26 cellular contexts compared by ENCODE assay signal in genomic region chr22:23775779-23776375, GRCh38. TPM values are rescaled to one million over a fixed set of nuclear protein-coding genes. Genes with fewer than 3 reads are reported as not detected.
DNase-seq lines count a peak whose midpoint lies in the region; ATAC-seq and TF ChIP-seq lines count a peak whose summit lies in the region.
"Had no signal": no experiment of that assay in that cellular context is flagged by ENCODE, and none has a peak within 500 bp of the region (broad histone marks: within the 10 kb centered on the region; RNA-seq: fewer than 3 reads in every experiment).

No MANE protein-coding gene starts in this region.

- no peaks in the 10 kb centered on the region for H3K9me3 ChIP-seq in esophagus squamous epithelium
- H3K9me3 ChIP-seq: ovary, transverse colon had no signal

- no peak for TF ChIP-seq POLR2A in esophagus squamous epithelium (IDR thresholded peaks at IDR 0.05)

- peaks cover 15% of the 10 kb centered on the region for H3K4me1 Mint-ChIP-seq in dendritic cell treated with granulocyte-macrophage colony-stimulating factor and Interleukin-4, amounts not matched to agents 40 ng/mL and 50 ng/mL, for 4 days (ENCODE audit: low read depth)
- H3K4me1 Mint-ChIP-seq in osteocyte (ENCODE audit: unreplicated experiment) = peaks cover 54% of the 10 kb centered on the region
- no peaks in the 10 kb centered on the region for H3K4me1 Mint-ChIP-seq in activated T-helper 17 cell treated with anti-CD3 and anti-CD28 coated beads, Interleukin-2, amount 50 U/mL, for 72 hours

- peaks cover 34% of the 10 kb centered on the region for H3K27me3 Mint-ChIP-seq in dendritic cell treated with granulocyte-macrophage colony-stimulating factor and Interleukin-4, amounts not matched to agents 40 ng/mL and 50 ng/mL, for 4 days
- no peaks in the 10 kb centered on the region for H3K27me3 Mint-ChIP-seq in osteocyte (ENCODE audit: unreplicated experiment)
- H3K27me3 Mint-ChIP-seq in activated T-helper 17 cell treated with anti-CD3 and anti-CD28 coated beads, Interleukin-2, amount 50 U/mL, for 72 hours = no peaks in the 10 kb centered on the region
- H3K27me3 Mint-ChIP-seq: effector memory CD8-positive, alpha-beta T cell; naive B cell had no signal

- peak overlapping the region; percentile 7 for H3K27ac Mint-ChIP-seq in dendritic cell treated with granulocyte-macrophage colony-stimulating factor and Interleukin-4, amounts not matched to agents 40 ng/mL and 50 ng/mL, for 4 days
- H3K27ac Mint-ChIP-seq in osteocyte (ENCODE audit: unreplicated experiment) = peak overlapping the region; percentile 61
- no peak overlapping the region for H3K27ac Mint-ChIP-seq in activated T-helper 17 cell treated with anti-CD3 and anti-CD28 coated beads, Interleukin-2, amount 50 U/mL, for 72 hours

- no peak for ATAC-seq in HG02981 (IDR thresholded peaks at IDR 0.05; ENCODE audit: unreplicated experiment)
- no peak for ATAC-seq in activated T-helper 17 cell treated with anti-CD3 and anti-CD28 coated beads, Interleukin-2, amount 50 U/mL, for 72 hours (replicated peaks)
- ATAC-seq: effector memory CD8-positive, alpha-beta T cell; right cardiac atrium had no signal

- no peaks in the 10 kb centered on the region for H3K36me3 ChIP-seq in esophagus squamous epithelium
- H3K36me3 ChIP-seq: brain microvascular endothelial cell, ovary, transverse colon, WERI-Rb-1 had no signal

- H3K27ac ChIP-seq in esophagus squamous epithelium = no peak overlapping the region
- H3K27ac ChIP-seq: 22Rv1, brain microvascular endothelial cell, ovary, WERI-Rb-1 had no signal

- no peaks in the 10 kb centered on the region for H3K9me3 Mint-ChIP-seq in dendritic cell treated with granulocyte-macrophage colony-stimulating factor and Interleukin-4, amounts not matched to agents 40 ng/mL and 50 ng/mL, for 4 days
- H3K9me3 Mint-ChIP-seq in osteocyte (ENCODE audit: unreplicated experiment) = no peaks in the 10 kb centered on the region
- H3K9me3 Mint-ChIP-seq in activated T-helper 17 cell treated with anti-CD3 and anti-CD28 coated beads, Interleukin-2, amount 50 U/mL, for 72 hours = no peaks in the 10 kb centered on the region
- H3K9me3 Mint-ChIP-seq: effector memory CD8-positive, alpha-beta T cell; naive B cell had no signal

- no peak overlapping the region for H3K4me3 Mint-ChIP-seq in dendritic cell treated with granulocyte-macrophage colony-stimulating factor and Interleukin-4, amounts not matched to agents 40 ng/mL and 50 ng/mL, for 4 days
- no peak overlapping the region for H3K4me3 Mint-ChIP-seq in osteocyte (ENCODE audit: unreplicated experiment)
- H3K4me3 Mint-ChIP-seq in activated T-helper 17 cell treated with anti-CD3 and anti-CD28 coated beads, Interleukin-2, amount 50 U/mL, for 72 hours = no peak overlapping the region
- H3K4me3 Mint-ChIP-seq: effector memory CD8-positive, alpha-beta T cell had no signal

- TF ChIP-seq CTCF in osteocyte (IDR thresholded peaks at IDR 0.05) = peak; percentile 10
- TF ChIP-seq CTCF in esophagus squamous epithelium (IDR thresholded peaks at IDR 0.05) = no peak

- intact Hi-C loops in dendritic cell treated with granulocyte-macrophage colony-stimulating factor and Interleukin-4, amounts not matched to agents 40 ng/mL and 50 ng/mL, for 4 days (cut with micrococcal nuclease) = no loop called here
- intact Hi-C loops in esophagus squamous epithelium (cut with DNase I) = no loop called here

- DNase-seq in DMS 273 (lab: John Stamatoyannopoulos, UW; ENCODE audit: unreplicated experiment) (peak; percentile 31), DMS 273 treated with DMSO at 0.1 percent for 48 hours (lab: John Stamatoyannopoulos, UW) (no peak), RPMI8226 (peak; percentile 40), osteocyte (ENCODE audit: extremely low spot score, unreplicated experiment) (no peak), esophagus squamous epithelium (lab: John Stamatoyannopoulos, UW) (no peak)
- DNase-seq: activated CD4-positive, alpha-beta T cell treated with anti-CD3 and anti-CD28 coated beads, Interleukin-2, amount 50 U/mL, for 4 hours; activated effector memory CD4-positive, alpha-beta T cell treated with anti-CD3 and anti-CD28 coated beads, Interleukin-2, amount 50 U/mL, for 16 hours; AML-193; brain microvascular endothelial cell; DND-41; effector memory CD8-positive, alpha-beta T cell; mammary epithelial cell; naive B cell; NCI-H1436 treated with DMSO at 0.1 percent for 48 hours; NCI-H774; right cardiac atrium; transverse colon; WERI-Rb-1 had no signal

- H3K4me1 ChIP-seq in esophagus squamous epithelium = peaks cover 9 to 49% (median 32%) of the 10 kb centered on the region in 3 donors

- H3K36me3 Mint-ChIP-seq in dendritic cell treated with granulocyte-macrophage colony-stimulating factor and Interleukin-4, amounts not matched to agents 40 ng/mL and 50 ng/mL, for 4 days (ENCODE audit: low read depth) = no peaks in the 10 kb centered on the region
- no peaks in the 10 kb centered on the region for H3K36me3 Mint-ChIP-seq in osteocyte (ENCODE audit: unreplicated experiment)
- no peaks in the 10 kb centered on the region for H3K36me3 Mint-ChIP-seq in activated T-helper 17 cell treated with anti-CD3 and anti-CD28 coated beads, Interleukin-2, amount 50 U/mL, for 72 hours (ENCODE audit: low read depth)

- WGBS in esophagus squamous epithelium, 2 donors = 64 to 67% methylated on average over 3 of the region's 3 CpGs

- H3K4me3 ChIP-seq in esophagus squamous epithelium = no peak overlapping the region
- H3K4me3 ChIP-seq: ovary, transverse colon had no signal

- H3K27me3 ChIP-seq in esophagus squamous epithelium = no peaks in the 10 kb centered on the region
- H3K27me3 ChIP-seq: brain microvascular endothelial cell, ovary, transverse colon had no signal

RNA-seq across cellular contexts. Expression of gene MMP11, which starts 3.2 kb away (rescaled TPM):
- 72.5 and 76.5 TPM in 2 replicates for total RNA-seq in osteocyte
- total RNA-seq in esophagus squamous epithelium = 1 to 10 TPM in 2 of 4 donors, under 1 TPM in 2; 0.34 to 1.6 (median 1.1) TPM
- under 1 TPM; 0.45 to 0.50 TPM for total RNA-seq in activated T-helper 17 cell treated with anti-CD3 and anti-CD28 coated beads, Interleukin-2, amount 50 U/mL, for 72 hours

RNA-seq across cellular contexts. Expression of gene CHCHD10, which starts 8.1 kb away (rescaled TPM):
- total RNA-seq in osteocyte = 30.6 and 34.0 TPM in 2 replicates
- total RNA-seq in esophagus squamous epithelium = 10 to 100 TPM in 2 of 4 donors, 1 to 10 TPM in 2; 7.7 to 13.9 (median 10.4) TPM
- total RNA-seq in activated T-helper 17 cell treated with anti-CD3 and anti-CD28 coated beads, Interleukin-2, amount 50 U/mL, for 72 hours = 100 to 1,000 TPM in 1 of 2 donors, 10 to 100 TPM in 1; 49.6 to 104 TPM

RNA-seq across cellular contexts. Expression of gene SMARCB1, which starts 10.9 kb away (rescaled TPM):
- total RNA-seq in osteocyte = 126 and 127 TPM in 2 replicates
- total RNA-seq in esophagus squamous epithelium = 10 to 100 TPM; 37.8 to 61.0 (median 47.7) TPM
- total RNA-seq in activated T-helper 17 cell treated with anti-CD3 and anti-CD28 coated beads, Interleukin-2, amount 50 U/mL, for 72 hours = 10 to 100 TPM; 51.4 to 70.1 TPM

RNA-seq across cellular contexts. Expression of gene C22orf15, which starts 13.1 kb away (rescaled TPM):
- total RNA-seq in osteocyte (not detected in 2 replicates), esophagus squamous epithelium (not detected)
- total RNA-seq in activated T-helper 17 cell treated with anti-CD3 and anti-CD28 coated beads, Interleukin-2, amount 50 U/mL, for 72 hours = not detected
- total RNA-seq: kidney epithelial cell, mammary epithelial cell, transverse colon had no signal

RNA-seq across cellular contexts. Expression of gene VPREB3, which starts 21.7 kb away (rescaled TPM):
- total RNA-seq in osteocyte (not detected in 2 replicates), esophagus squamous epithelium (not detected)
- total RNA-seq in activated T-helper 17 cell treated with anti-CD3 and anti-CD28 coated beads, Interleukin-2, amount 50 U/mL, for 72 hours = not detected
- total RNA-seq: fibroblast of lung; kidney epithelial cell; mammary epithelial cell; T-helper 2 cell treated with Interferon-gamma antibody and Interleukin-4, amounts not matched to agents 100 ng/mL and 5 ng/mL, for 36 hours had no signal

Comparison
In these comparisons a context has a peak if more than half of its experiments do, and no peak if none do; other contexts are left out.
1. DNase-seq: peak in DMS 273 (single experiment) and RPMI8226 (single experiment); none in DMS 273 treated with DMSO at 0.1 percent for 48 hours (single experiment), osteocyte (single experiment) and esophagus squamous epithelium (single experiment).
2. RNA of gene MMP11, which starts 3.2 kb away (total RNA-seq): 72.5 to 76.5 TPM in osteocyte; 0.34 to 1.6 TPM in esophagus squamous epithelium and 0.45 to 0.50 TPM in activated T-helper 17 cell treated with anti-CD3 and anti-CD28 coated beads, Interleukin-2, amount 50 U/mL, for 72 hours; every median in the first group is over 10 times any median in the second.